In genomic region chr1:158005249-158005648, GRCh38 we compare ENCODE assay signal across 27 cellular contexts. TPM values are rescaled to one million over a fixed set of nuclear protein-coding genes. Genes with fewer than 3 reads are reported as not detected.
A peak's percentile ranks its signal among the peaks of the same experiment; 100 is the strongest.
DNase-seq lines count a peak whose midpoint lies in the region; ATAC-seq and TF ChIP-seq lines count a peak whose summit lies in the region.
"Had no signal": no experiment of that assay in that cellular context is flagged by ENCODE, and none has a peak within 500 bp of the region (broad histone marks: within the 10 kb centered on the region; RNA-seq: fewer than 3 reads in every experiment).

No MANE protein-coding gene starts in this region.

- no peaks in the 10 kb centered on the region for H3K9me3 Mint-ChIP-seq in nephron
- H3K9me3 Mint-ChIP-seq: activated CD4-positive, alpha-beta T cell treated with anti-CD3 and anti-CD28 coated beads, Interleukin-2, amount 10 ng/mL, durations not matched to agents 7 days and 5 days; stimulated activated naive CD8-positive, alpha-beta T cell treated with anti-CD3 and anti-CD28 coated beads, Interleukin-15, Interleukin-2, amounts not matched to agents 100 ng/mL and 50 ng/mL, for 24 hours had no signal

- H3K36me3 Mint-ChIP-seq in nephron (ENCODE audit: low read depth) = peaks cover 28% of the 10 kb centered on the region

- H3K4me1 ChIP-seq in ascending aorta (peaks cover 79 to 93% of the 10 kb centered on the region in 2 donors), uterus (peaks cover 40 to 54% of the 10 kb centered on the region in 2 donors)

- H3K4me1 Mint-ChIP-seq in nephron = peaks cover 95% of the 10 kb centered on the region
- H3K4me1 Mint-ChIP-seq: activated CD4-positive, alpha-beta T cell treated with anti-CD3 and anti-CD28 coated beads, Interleukin-2, amount 10 ng/mL, durations not matched to agents 7 days and 5 days had no signal

- DNase-seq in MG63 = peak; percentile 61
- DNase-seq in ascending aorta (ENCODE audit: low spot score in 2 of 2) = no peak
- DNase-seq in uterus = no peak
- no peak for DNase-seq in substantia nigra (lab: John Stamatoyannopoulos, UW)
- DNase-seq: activated CD4-positive, alpha-beta T cell treated with anti-CD3 and anti-CD28 coated beads, Interleukin-2, amount 10 ng/mL, durations not matched to agents 7 days and 5 days; activated naive CD4-positive, alpha-beta T cell; activated T-cell treated with anti-CD3 and anti-CD28 coated beads, Interleukin-2, amount 50 U/mL, for 48 hours; C1 segment of cervical spinal cord; Calu3; effector memory CD4-positive, alpha-beta T cell; foreskin fibroblast; head of caudate nucleus; Karpas-422; MV-4-11; NCI-H146; NCI-H510A; NK-92 treated with Interleukin-12 subunit alpha and Interleukin-12 subunit beta, amount 100 ng/mL, for 24 hours; PC-3; SHP77; WERI-Rb-1 had no signal

- no peaks in the 10 kb centered on the region for H3K9me3 ChIP-seq in MG63
- H3K9me3 ChIP-seq in ascending aorta = no peaks in the 10 kb centered on the region
- H3K9me3 ChIP-seq in uterus = no peaks in the 10 kb centered on the region
- H3K9me3 ChIP-seq: tibial nerve had no signal

- H3K36me3 ChIP-seq in MG63 (peaks cover 42% of the 10 kb centered on the region), ascending aorta (no peaks in the 10 kb centered on the region), uterus (no peaks in the 10 kb centered on the region)
- H3K36me3 ChIP-seq: tibial nerve had no signal

- H3K27me3 ChIP-seq in MG63 (no peaks in the 10 kb centered on the region), ascending aorta (no peaks in the 10 kb centered on the region), uterus (no peaks in the 10 kb centered on the region)
- H3K27me3 ChIP-seq: tibial nerve had no signal

- no peak for TF ChIP-seq CTCF in ascending aorta (IDR thresholded peaks at IDR 0.05)
- TF ChIP-seq CTCF in nephron (IDR thresholded peaks at IDR 0.05; ENCODE audit: unreplicated experiment in 3 of 3) = no peak
- no peak for TF ChIP-seq CTCF in uterus (IDR thresholded peaks at IDR 0.05)

- H3K4me3 ChIP-seq in MG63 (no peak overlapping the region), ascending aorta (no peak overlapping the region), uterus (no peak overlapping the region)
- H3K4me3 ChIP-seq: lung, tibial nerve had no signal

- intact Hi-C loops in ascending aorta (cut with DNase I) = no loop called here
- intact Hi-C loops in uterus (cut with DNase I; ENCODE audit: low total_unique reads) = no loop called here

- peak overlapping the region; percentile 96 to 97 (median 97) for H3K27ac Mint-ChIP-seq in nephron
- H3K27ac Mint-ChIP-seq: activated CD4-positive, alpha-beta T cell treated with anti-CD3 and anti-CD28 coated beads, Interleukin-2, amount 10 ng/mL, durations not matched to agents 7 days and 5 days; stimulated activated naive CD8-positive, alpha-beta T cell treated with anti-CD3 and anti-CD28 coated beads, Interleukin-15, Interleukin-2, amounts not matched to agents 100 ng/mL and 50 ng/mL, for 24 hours had no signal

- ATAC-seq in esophagus mucosa = no peak
- ATAC-seq in HG03159 (IDR thresholded peaks at IDR 0.05; ENCODE audit: unreplicated experiment) = no peak
- ATAC-seq: PC-3 had no signal

- H3K4me3 Mint-ChIP-seq in nephron = peak overlapping the region; percentile 17 to 19 (median 18)
- H3K4me3 Mint-ChIP-seq: activated CD4-positive, alpha-beta T cell treated with anti-CD3 and anti-CD28 coated beads, Interleukin-2, amount 10 ng/mL, durations not matched to agents 7 days and 5 days; stimulated activated naive CD8-positive, alpha-beta T cell treated with anti-CD3 and anti-CD28 coated beads, Interleukin-15, Interleukin-2, amounts not matched to agents 100 ng/mL and 50 ng/mL, for 24 hours had no signal

- H3K27ac ChIP-seq in ascending aorta (peak overlapping the region; percentile 92 to 99), uterus (peak overlapping the region; percentile 93 to 99), substantia nigra (ENCODE audit: low read depth, low read length, poor library complexity, severe bottlenecking) (no peak overlapping the region)
- H3K27ac ChIP-seq: HL-60 had no signal

- TF ChIP-seq POLR2A in uterus (IDR thresholded peaks at IDR 0.05) = no peak

- peaks cover 4% of the 10 kb centered on the region for H3K27me3 Mint-ChIP-seq in nephron (ENCODE audit: low read depth)
- H3K27me3 Mint-ChIP-seq: activated CD4-positive, alpha-beta T cell treated with anti-CD3 and anti-CD28 coated beads, Interleukin-2, amount 10 ng/mL, durations not matched to agents 7 days and 5 days had no signal

RNA-seq across cellular contexts. Expression of gene KIRREL1, which starts 11.8 kb away (rescaled TPM):
- total RNA-seq in MG63 (2014; rRNA removed; shearing (Covaris generic); ENCODE audit: low replicate concordance) = 25.3 and 26.3 TPM in 2 replicates
- total RNA-seq in ascending aorta (114 TPM), uterus (100 to 1,000 TPM in 1 of 4 donors, 10 to 100 TPM in 3; 34.1 to 102 (median 57.4) TPM), esophagus mucosa (9.9 TPM)
- total RNA-seq: activated CD4-positive, alpha-beta T cell treated with anti-CD3 and anti-CD28 coated beads, Interleukin-2, amount 10 ng/mL, durations not matched to agents 7 days and 5 days had no signal
